In genomic region chr7:47344171-47344955, GRCh38 we compare ENCODE assay signal across 24 cellular contexts.
"Had no signal": no experiment of that assay in that cellular context is flagged by ENCODE, and none has a peak within 500 bp of the region (broad histone marks: within the 10 kb centered on the region; RNA-seq: fewer than 3 reads in every experiment).

No MANE protein-coding gene starts in this region.

- H3K4me3 Mint-ChIP-seq: activated CD8-positive, alpha-beta T cell treated with anti-CD3 and anti-CD28 coated beads, Interleukin-2, amount 10 ng/mL, durations not matched to agents 7 days and 5 days; activated naive CD4-positive, alpha-beta T cell treated with anti-CD3 and anti-CD28 coated beads, Interleukin-2, amount 50 U/mL, for 24 hours; activated T-helper 1 cell treated with anti-CD3 and anti-CD28 coated beads, Interleukin-12 subunit alpha, Interleukin-12 subunit beta, Interleukin-2, Interleukin-4 antibody, amounts not matched to agents 30 ng/mL and 10 ng/mL and 1 ng/mL, durations not matched to agents 14 hours and 24 hours and 36 hours; natural killer cell treated with Interleukin-12 subunit alpha and Interleukin-12 subunit beta and Interleukin-15 and Interleukin-18, amount 100 ng/mL, for 72 hours; T-helper 2 cell treated with Interferon-gamma antibody and Interleukin-4, amounts not matched to agents 5 μg/mL and 100 μg/mL, for 36 hours had no signal

- H3K4me1 Mint-ChIP-seq: activated naive CD4-positive, alpha-beta T cell treated with anti-CD3 and anti-CD28 coated beads, Interleukin-2, amount 50 U/mL, for 24 hours had no signal

- H3K36me3 ChIP-seq: cardiac muscle cell, uterus, WERI-Rb-1 had no signal

- H3K36me3 Mint-ChIP-seq: activated naive CD4-positive, alpha-beta T cell treated with anti-CD3 and anti-CD28 coated beads, Interleukin-2, amount 50 U/mL, for 24 hours; natural killer cell treated with Interleukin-12 subunit alpha and Interleukin-12 subunit beta and Interleukin-15 and Interleukin-18, amount 100 ng/mL, for 72 hours had no signal

- H3K9me3 Mint-ChIP-seq: activated naive CD4-positive, alpha-beta T cell treated with anti-CD3 and anti-CD28 coated beads, Interleukin-2, amount 50 U/mL, for 24 hours; activated T-helper 1 cell treated with anti-CD3 and anti-CD28 coated beads, Interleukin-12 subunit alpha, Interleukin-12 subunit beta, Interleukin-2, Interleukin-4 antibody, amounts not matched to agents 30 ng/mL and 10 ng/mL and 1 ng/mL, durations not matched to agents 14 hours and 24 hours and 36 hours; natural killer cell treated with Interleukin-12 subunit alpha and Interleukin-12 subunit beta and Interleukin-15 and Interleukin-18, amount 100 ng/mL, for 72 hours; T-helper 2 cell treated with Interferon-gamma antibody and Interleukin-4, amounts not matched to agents 5 μg/mL and 100 μg/mL, for 36 hours had no signal

- H3K27me3 Mint-ChIP-seq: activated naive CD4-positive, alpha-beta T cell treated with anti-CD3 and anti-CD28 coated beads, Interleukin-2, amount 50 U/mL, for 24 hours had no signal

- H3K27ac Mint-ChIP-seq: activated CD8-positive, alpha-beta T cell treated with anti-CD3 and anti-CD28 coated beads, Interleukin-2, amount 10 ng/mL, durations not matched to agents 7 days and 5 days; activated naive CD4-positive, alpha-beta T cell treated with anti-CD3 and anti-CD28 coated beads, Interleukin-2, amount 50 U/mL, for 24 hours; activated T-helper 1 cell treated with anti-CD3 and anti-CD28 coated beads, Interleukin-12 subunit alpha, Interleukin-12 subunit beta, Interleukin-2, Interleukin-4 antibody, amounts not matched to agents 30 ng/mL and 10 ng/mL and 1 ng/mL, durations not matched to agents 14 hours and 24 hours and 36 hours; natural killer cell treated with Interleukin-12 subunit alpha and Interleukin-12 subunit beta and Interleukin-15 and Interleukin-18, amount 100 ng/mL, for 72 hours; T-helper 2 cell treated with Interferon-gamma antibody and Interleukin-4, amounts not matched to agents 5 μg/mL and 100 μg/mL, for 36 hours had no signal

- H3K27ac ChIP-seq: body of pancreas, cardiac muscle cell, foreskin keratinocyte, left lung, right lobe of liver, uterus, WERI-Rb-1 had no signal

- H3K9me3 ChIP-seq: body of pancreas, left lung, right lobe of liver, thyroid gland, uterus had no signal

- H3K4me3 ChIP-seq: body of pancreas, cardiac muscle cell, left lung, right lobe of liver, smooth muscle cell, thyroid gland, uterus had no signal

- H3K27me3 ChIP-seq: body of pancreas, cardiac muscle cell, foreskin keratinocyte, left lung, right lobe of liver, thyroid gland, uterus had no signal

- H3K4me1 ChIP-seq: body of pancreas, foreskin keratinocyte, left lung, right lobe of liver, uterus had no signal

- H3K4me2 ChIP-seq: smooth muscle cell had no signal

- DNase-seq: activated CD4-positive, alpha-beta T cell treated with anti-CD3 and anti-CD28 coated beads for 1 hour; activated CD4-positive, alpha-beta T cell treated with anti-CD3 and anti-CD28 coated beads, Interleukin-2, amount 50 U/mL, for 1 hour; activated CD8-positive, alpha-beta T cell treated with anti-CD3 and anti-CD28 coated beads, Interleukin-2, amount 10 ng/mL, durations not matched to agents 7 days and 5 days; activated gamma-delta T cell treated with Interleukin-2 at 50 U/mL for 16 hours; anterior cingulate cortex; dermis blood vessel endothelial cell; effector CD8-positive, alpha-beta T cell; foreskin keratinocyte; left lung; nucleus accumbens; stimulated activated CD4-positive, alpha-beta T cell treated with anti-CD3 and anti-CD28 coated beads, Interleukin-2, amount 100 ng/mL, for 48 hours; stimulated activated naive CD4-positive, alpha-beta T cell; substantia nigra; thyroid gland; uterus; WERI-Rb-1 had no signal
